Comparison of ENCODE assay signal across 14 cellular contexts in the genomic region with DNA sequence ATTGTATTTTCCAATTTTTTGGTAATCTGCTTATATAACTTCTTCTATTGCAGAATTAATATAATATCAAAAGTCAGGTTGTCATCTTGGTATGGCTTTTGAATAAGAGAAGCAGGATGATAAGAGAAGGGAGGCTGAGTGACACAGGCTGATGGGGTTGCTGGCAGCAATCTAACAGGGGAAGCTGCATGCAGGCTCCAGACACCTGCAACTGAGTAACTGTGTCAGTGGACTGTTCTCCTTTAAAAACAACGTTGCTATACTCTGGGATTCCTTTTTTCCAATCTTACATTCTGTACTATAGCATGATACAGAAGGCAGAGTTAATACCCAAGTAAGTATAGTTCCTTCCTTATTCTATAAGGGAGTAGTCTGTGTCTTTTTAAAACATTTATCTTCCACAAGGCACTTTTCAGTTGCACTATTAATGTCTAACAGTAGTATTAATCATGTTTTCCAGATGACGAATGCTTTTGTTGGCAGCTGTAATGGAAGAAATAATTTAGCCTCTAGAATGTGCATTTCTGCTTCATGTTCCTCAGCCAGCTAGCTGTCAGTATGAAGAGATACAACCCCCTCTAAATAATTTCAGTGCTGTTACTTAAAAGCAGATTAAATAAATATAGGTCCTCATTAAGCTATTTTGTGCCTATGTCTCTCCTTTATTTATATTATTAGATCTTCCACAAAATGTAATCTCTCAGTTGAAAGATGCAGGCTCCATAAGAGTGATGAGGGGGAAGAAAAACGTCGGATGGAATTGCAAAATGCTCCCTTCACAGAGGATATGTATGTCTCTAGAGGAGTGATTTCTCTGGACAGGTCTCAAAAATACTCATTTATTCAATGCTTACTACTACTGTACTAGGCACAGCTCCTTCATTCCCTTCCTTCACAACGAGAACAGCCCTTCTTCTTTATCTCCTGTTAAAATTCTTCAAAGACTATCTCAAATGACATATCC. TPM values are rescaled to one million over a fixed set of nuclear protein-coding genes. Genes with fewer than 3 reads are reported as not detected.
DNase-seq lines count a peak whose midpoint lies in the region; ATAC-seq, FAIRE-seq and TF ChIP-seq lines count a peak whose summit lies in the region.
"Had no signal": no experiment of that assay in that cellular context is flagged by ENCODE, and none has a peak within 500 bp of the region (broad histone marks: within the 10 kb centered on the region; RNA-seq: fewer than 3 reads in every experiment).

No MANE protein-coding gene starts in this region.

- no peak overlapping the region for H3K4me3 ChIP-seq in cardiac fibroblast (replicated peaks in 1 of 2; ENCODE audit: low read depth in 2 of 2, low read length in 2 of 2)
- no peak overlapping the region for H3K4me3 ChIP-seq in right cardiac atrium (ENCODE audit: low read length)
- no peak overlapping the region for H3K4me3 ChIP-seq in spleen
- H3K4me3 ChIP-seq in small intestine (ENCODE audit: low read depth in 1 of 2, low read length in 2 of 2), result no peak overlapping the region

- TF ChIP-seq CTCF in cardiac fibroblast (IDR thresholded peaks at IDR 0.05; ENCODE audit: low read depth, low read length) (no peak), spleen (IDR thresholded peaks at IDR 0.05 in 8 of 11, conservative IDR thresholded peaks at IDR 0.05 in 3 of 11) (no peak)

- peaks cover 0 to 77% (median 18%) of the 10 kb centered on the region in 6 donors for H3K36me3 ChIP-seq in spleen
- H3K36me3 ChIP-seq in small intestine (ENCODE audit: control insufficient read depth in 2 of 2, insufficient read depth in 2 of 2, low read length in 2 of 2), result no peaks in the 10 kb centered on the region

- no peaks in the 10 kb centered on the region for H3K9me3 ChIP-seq in right cardiac atrium (ENCODE audit: control insufficient read depth, low read length)
- no peaks in the 10 kb centered on the region for H3K9me3 ChIP-seq in spleen
- H3K9me3 ChIP-seq in small intestine (ENCODE audit: control insufficient read depth, low read depth), result no peaks in the 10 kb centered on the region

- H3K27me3 ChIP-seq in right cardiac atrium (ENCODE audit: control insufficient read depth, insufficient read depth) (no peaks in the 10 kb centered on the region), spleen (replicated peaks in 1 of 7) (no peaks in the 10 kb centered on the region), small intestine (ENCODE audit: control insufficient read depth in 2 of 2, insufficient read depth in 2 of 2, low read length in 2 of 2) (no peaks in the 10 kb centered on the region)

- no peaks in the 10 kb centered on the region for H3K36me3 Mint-ChIP-seq in IgD-negative memory B cell

- WGBS in right cardiac atrium, result 13% methylated on average over 5 of the region's 5 CpGs
- 44 to 72% (median 48%) methylated on average over 5 of the region's 5 CpGs for WGBS in spleen, 5 donors
- 42 to 74% (median 65%) methylated on average over 5 of the region's 5 CpGs for WGBS in small intestine, 3 donors

- H3K4me1 ChIP-seq in right cardiac atrium (ENCODE audit: control insufficient read depth, insufficient read depth, low read length), result peaks cover 5% of the 10 kb centered on the region
- peaks cover 4 to 64% (median 18%) of the 10 kb centered on the region in 6 donors for H3K4me1 ChIP-seq in spleen
- no peaks in the 10 kb centered on the region for H3K4me1 ChIP-seq in small intestine (ENCODE audit: control insufficient read depth in 2 of 2, insufficient read depth in 1 of 2, low read depth in 1 of 2, low read length in 1 of 2)

- H3K4me1 Mint-ChIP-seq in IgD-negative memory B cell, result peaks cover 13 to 16% (median 13%) of the 10 kb centered on the region in 3 donors

- H3K27ac ChIP-seq in right cardiac atrium (ENCODE audit: low read length) (no peak overlapping the region), spleen (peak overlapping the region in 5 of 8 donors; percentile 22 to 53 (median 45)), small intestine (ENCODE audit: low read depth in 1 of 2, low read length in 1 of 2) (no peak overlapping the region)
- H3K27ac ChIP-seq: HL-60 had no signal

- DNase-seq in cardiac fibroblast (ENCODE audit: low read depth in 2 of 2) (peak; percentile 78 to 80), right cardiac atrium (peak in 1 of 3 donors; percentile 49), spleen (no peak), small intestine (no peak), LoVo (ENCODE audit: low spot score) (no peak), SKM-1 (lab: John Stamatoyannopoulos, UW; ENCODE audit: unreplicated experiment) (no peak)
- DNase-seq: activated CD4-positive, CD25-positive, alpha-beta regulatory T cell treated with anti-CD3 and anti-CD28 coated beads, Interleukin-2, amount 50 U/mL, for 72 hours; activated gamma-delta T cell; NCI-H2029 treated with DMSO at 0.1 percent for 48 hours had no signal

- no peak for TF ChIP-seq POLR2A in spleen (IDR thresholded peaks at IDR 0.05)

- ATAC-seq in right cardiac atrium, result peak; percentile 83 to 87
- no peak for ATAC-seq in GM19467 (IDR thresholded peaks at IDR 0.05; ENCODE audit: unreplicated experiment)

- peak overlapping the region in 2 of 3 donors; percentile 74 to 87 for H3K27ac Mint-ChIP-seq in IgD-negative memory B cell

- intact Hi-C loops in right cardiac atrium (cut with DNase I) (no loop called here), spleen (cut with DNase I; ENCODE audit: low total_unique reads) (no loop called here)

- H3K9me3 Mint-ChIP-seq in IgD-negative memory B cell, result no peaks in the 10 kb centered on the region

- H3K4me3 Mint-ChIP-seq in IgD-negative memory B cell, result no peak overlapping the region

- no peaks in the 10 kb centered on the region for H3K27me3 Mint-ChIP-seq in IgD-negative memory B cell

- no peak for FAIRE-seq in small intestine (lab: Jason Lieb, UNC)
- FAIRE-seq: endometrium, G401.6 had no signal

RNA-seq across cellular contexts. Expression of a gene that starts 50.8 kb away (rescaled TPM):
- polyA plus RNA-seq in IgD-negative memory B cell (32.1 TPM), right cardiac atrium (19.1 TPM), spleen (100 to 1,000 TPM in 2 of 3 donors, 10 to 100 TPM in 1; 96.9 to 343 (median 341) TPM), small intestine (10 to 100 TPM; 19.7 to 43.2 (median 37.0) TPM)
- total RNA-seq in right cardiac atrium (10 to 100 TPM; 11.9 to 23.9 (median 19.1) TPM), spleen (100 to 1,000 TPM; 212 to 368 (median 234) TPM)

Comparison
In these comparisons a context has a peak if more than half of its experiments do, and no peak if none do; other contexts are left out.
1. DNase-seq: peak in cardiac fibroblast (2 of 2); none in spleen (single experiment), small intestine (single experiment), LoVo (single experiment) and SKM-1 (single experiment).
2. H3K27ac ChIP-seq: peak in spleen (5 of 8); none in right cardiac atrium (single experiment) and small intestine (0 of 2).